Comparison of ENCODE assay signal across 1 cellular context in the genomic region with DNA sequence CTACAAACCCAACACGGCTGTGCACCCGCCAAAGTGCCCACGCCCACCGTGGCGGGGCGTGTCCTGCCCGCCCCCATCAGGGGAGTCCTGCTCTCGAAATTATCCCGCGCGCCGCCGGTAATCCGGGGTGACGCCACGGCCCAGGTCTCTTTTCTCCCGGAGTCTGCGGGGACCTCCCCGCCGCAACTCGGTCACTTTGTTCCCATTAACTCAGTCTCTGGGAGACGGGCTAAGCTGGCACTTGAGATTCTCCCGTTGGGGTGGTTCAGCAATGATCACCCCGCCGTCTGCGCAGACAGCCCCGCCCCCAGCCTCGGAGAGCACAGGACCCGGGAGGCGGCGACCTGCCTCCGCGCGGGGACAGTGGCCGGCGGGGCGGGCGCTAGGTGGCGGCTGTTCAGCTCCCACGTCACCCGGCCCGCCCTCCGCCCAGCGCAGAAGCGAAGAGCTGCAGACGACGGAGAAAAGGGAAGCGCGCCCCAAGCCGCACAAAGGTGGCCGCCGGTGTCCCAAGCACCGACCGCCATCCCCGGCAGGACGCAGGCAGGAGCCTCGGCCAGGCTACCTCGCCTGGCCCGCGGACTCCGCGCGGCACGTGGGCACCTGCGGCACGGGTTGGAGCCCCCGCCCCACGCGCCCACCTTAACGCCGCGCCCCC.
TF ChIP-seq lines count a peak whose summit lies in the region.

No MANE protein-coding gene starts in this region.

TF ChIP-seq in GM12878, 131 proteins besides CTCF, POLR2A, EP300 and RAD21 (continued from another document and continues in another):
- TF ChIP-seq, protein P1, sequence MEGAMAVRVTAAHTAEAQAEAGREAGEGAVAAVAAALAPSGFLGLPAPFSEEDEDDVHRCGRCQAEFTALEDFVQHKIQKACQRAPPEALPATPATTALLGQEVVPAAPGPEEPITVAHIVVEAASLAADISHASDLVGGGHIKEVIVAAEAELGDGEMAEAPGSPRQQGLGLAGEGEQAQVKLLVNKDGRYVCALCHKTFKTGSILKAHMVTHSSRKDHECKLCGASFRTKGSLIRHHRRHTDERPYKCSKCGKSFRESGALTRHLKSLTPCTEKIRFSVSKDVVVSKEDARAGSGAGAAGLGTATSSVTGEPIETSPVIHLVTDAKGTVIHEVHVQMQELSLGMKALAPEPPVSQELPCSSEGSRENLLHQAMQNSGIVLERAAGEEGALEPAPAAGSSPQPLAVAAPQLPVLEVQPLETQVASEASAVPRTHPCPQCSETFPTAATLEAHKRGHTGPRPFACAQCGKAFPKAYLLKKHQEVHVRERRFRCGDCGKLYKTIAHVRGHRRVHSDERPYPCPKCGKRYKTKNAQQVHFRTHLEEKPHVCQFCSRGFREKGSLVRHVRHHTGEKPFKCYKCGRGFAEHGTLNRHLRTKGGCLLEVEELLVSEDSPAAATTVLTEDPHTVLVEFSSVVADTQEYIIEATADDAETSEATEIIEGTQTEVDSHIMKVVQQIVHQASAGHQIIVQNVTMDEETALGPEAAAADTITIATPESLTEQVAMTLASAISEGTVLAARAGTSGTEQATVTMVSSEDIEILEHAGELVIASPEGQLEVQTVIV (IDR thresholded peaks at IDR 0.05; ENCODE audit: borderline replicate concordance, partially characterized antibody), result no peak
- TF ChIP-seq TAF1 (IDR thresholded peaks at IDR 0.05; ENCODE audit: borderline replicate concordance, low read depth, low read length) (peak; percentile 70; the same call in 1 of the 2 replicates), RBBP5 (conservative IDR thresholded peaks at IDR 0.05) (no peak), FOXM1 (IDR thresholded peaks at IDR 0.05; ENCODE audit: low read depth, low read length) (no peak), POLR2AphosphoS2 (IDR thresholded peaks at IDR 0.05; ENCODE audit: low read depth, low read length) (peak; percentile 57; the same call in 1 of the 2 replicates), RELA (IDR thresholded peaks at IDR 0.05; ENCODE audit: borderline replicate concordance, partially characterized antibody) (no peak), TCF3 (IDR thresholded peaks at IDR 0.05; ENCODE audit: borderline replicate concordance, insufficient read depth, low read depth, low read length) (0 out of 2 replicates have a peak, but pooled peaks have one; percentile 68), HDGF (IDR thresholded peaks at IDR 0.05) (peak; percentile 45; the same call in 1 of the 2 replicates), BACH1 (IDR thresholded peaks at IDR 0.05; ENCODE audit: borderline replicate concordance) (peak; percentile 69), MXI1 (IDR thresholded peaks at IDR 0.05; ENCODE audit: low read depth, low read length) (peak; percentile 9; the same call in 1 of the 2 replicates), ZZZ3 (IDR thresholded peaks at IDR 0.05; ENCODE audit: control insufficient read depth, insufficient read length, low read depth) (no peak), POU2F2 (IDR thresholded peaks at IDR 0.05; ENCODE audit: borderline replicate concordance, low read depth, low read length) (peak; percentile 48; the same call in 1 of the 3 replicates), ZNF274 (IDR thresholded peaks at IDR 0.05; ENCODE audit: insufficient read depth, insufficient read length) (no peak), GABPA (IDR thresholded peaks at IDR 0.05; ENCODE audit: low read depth) (no peak), MYB (IDR thresholded peaks at IDR 0.05; ENCODE audit: borderline replicate concordance, low read depth, low read length) (no peak), PML (IDR thresholded peaks at IDR 0.05; ENCODE audit: low read length) (peak; percentile 71; the same call in 1 of the 2 replicates), NRF1 (conservative IDR thresholded peaks at IDR 0.05; ENCODE audit: low read depth, low read length) (no peak), SP1 (IDR thresholded peaks at IDR 0.05; ENCODE audit: low read depth, low read length) (no peak), ZNF622 (IDR thresholded peaks at IDR 0.05) (no peak), KAT2A (conservative IDR thresholded peaks at IDR 0.05; ENCODE audit: control insufficient read depth, low read depth, low read length) (no peak), JUND (IDR thresholded peaks at IDR 0.05; ENCODE audit: low read depth, low read length) (no peak), NR2C2 (IDR thresholded peaks at IDR 0.05; ENCODE audit: borderline replicate concordance, control insufficient read depth, insufficient read length, low read depth) (no peak), DPF2 (IDR thresholded peaks at IDR 0.05) (peak; percentile 86; the same call in 1 of the 2 replicates), PAX8 (IDR thresholded peaks at IDR 0.05) (no peak), YY1 (IDR thresholded peaks at IDR 0.05; ENCODE audit: low read depth, low read length) (peak; percentile 91), BHLHE40 (IDR thresholded peaks at IDR 0.05; ENCODE audit: borderline replicate concordance in 1 of 2, low read depth in 2 of 2, low read length in 1 of 2) (peak; percentile 42 to 84; a peak in 3 of 4 replicates)
- TF ChIP-seq, protein P2, sequence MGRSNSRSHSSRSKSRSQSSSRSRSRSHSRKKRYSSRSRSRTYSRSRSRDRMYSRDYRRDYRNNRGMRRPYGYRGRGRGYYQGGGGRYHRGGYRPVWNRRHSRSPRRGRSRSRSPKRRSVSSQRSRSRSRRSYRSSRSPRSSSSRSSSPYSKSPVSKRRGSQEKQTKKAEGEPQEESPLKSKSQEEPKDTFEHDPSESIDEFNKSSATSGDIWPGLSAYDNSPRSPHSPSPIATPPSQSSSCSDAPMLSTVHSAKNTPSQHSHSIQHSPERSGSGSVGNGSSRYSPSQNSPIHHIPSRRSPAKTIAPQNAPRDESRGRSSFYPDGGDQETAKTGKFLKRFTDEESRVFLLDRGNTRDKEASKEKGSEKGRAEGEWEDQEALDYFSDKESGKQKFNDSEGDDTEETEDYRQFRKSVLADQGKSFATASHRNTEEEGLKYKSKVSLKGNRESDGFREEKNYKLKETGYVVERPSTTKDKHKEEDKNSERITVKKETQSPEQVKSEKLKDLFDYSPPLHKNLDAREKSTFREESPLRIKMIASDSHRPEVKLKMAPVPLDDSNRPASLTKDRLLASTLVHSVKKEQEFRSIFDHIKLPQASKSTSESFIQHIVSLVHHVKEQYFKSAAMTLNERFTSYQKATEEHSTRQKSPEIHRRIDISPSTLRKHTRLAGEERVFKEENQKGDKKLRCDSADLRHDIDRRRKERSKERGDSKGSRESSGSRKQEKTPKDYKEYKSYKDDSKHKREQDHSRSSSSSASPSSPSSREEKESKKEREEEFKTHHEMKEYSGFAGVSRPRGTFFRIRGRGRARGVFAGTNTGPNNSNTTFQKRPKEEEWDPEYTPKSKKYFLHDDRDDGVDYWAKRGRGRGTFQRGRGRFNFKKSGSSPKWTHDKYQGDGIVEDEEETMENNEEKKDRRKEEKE (IDR thresholded peaks at IDR 0.05), result no peak
- TF ChIP-seq, protein P3, sequence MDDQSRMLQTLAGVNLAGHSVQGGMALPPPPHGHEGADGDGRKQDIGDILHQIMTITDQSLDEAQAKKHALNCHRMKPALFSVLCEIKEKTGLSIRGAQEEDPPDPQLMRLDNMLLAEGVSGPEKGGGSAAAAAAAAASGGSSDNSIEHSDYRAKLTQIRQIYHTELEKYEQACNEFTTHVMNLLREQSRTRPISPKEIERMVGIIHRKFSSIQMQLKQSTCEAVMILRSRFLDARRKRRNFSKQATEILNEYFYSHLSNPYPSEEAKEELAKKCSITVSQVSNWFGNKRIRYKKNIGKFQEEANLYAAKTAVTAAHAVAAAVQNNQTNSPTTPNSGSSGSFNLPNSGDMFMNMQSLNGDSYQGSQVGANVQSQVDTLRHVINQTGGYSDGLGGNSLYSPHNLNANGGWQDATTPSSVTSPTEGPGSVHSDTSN (IDR thresholded peaks at IDR 0.05; ENCODE audit: insufficient replicate concordance, low read depth, low read length), result no peak
- TF ChIP-seq, protein P4, sequence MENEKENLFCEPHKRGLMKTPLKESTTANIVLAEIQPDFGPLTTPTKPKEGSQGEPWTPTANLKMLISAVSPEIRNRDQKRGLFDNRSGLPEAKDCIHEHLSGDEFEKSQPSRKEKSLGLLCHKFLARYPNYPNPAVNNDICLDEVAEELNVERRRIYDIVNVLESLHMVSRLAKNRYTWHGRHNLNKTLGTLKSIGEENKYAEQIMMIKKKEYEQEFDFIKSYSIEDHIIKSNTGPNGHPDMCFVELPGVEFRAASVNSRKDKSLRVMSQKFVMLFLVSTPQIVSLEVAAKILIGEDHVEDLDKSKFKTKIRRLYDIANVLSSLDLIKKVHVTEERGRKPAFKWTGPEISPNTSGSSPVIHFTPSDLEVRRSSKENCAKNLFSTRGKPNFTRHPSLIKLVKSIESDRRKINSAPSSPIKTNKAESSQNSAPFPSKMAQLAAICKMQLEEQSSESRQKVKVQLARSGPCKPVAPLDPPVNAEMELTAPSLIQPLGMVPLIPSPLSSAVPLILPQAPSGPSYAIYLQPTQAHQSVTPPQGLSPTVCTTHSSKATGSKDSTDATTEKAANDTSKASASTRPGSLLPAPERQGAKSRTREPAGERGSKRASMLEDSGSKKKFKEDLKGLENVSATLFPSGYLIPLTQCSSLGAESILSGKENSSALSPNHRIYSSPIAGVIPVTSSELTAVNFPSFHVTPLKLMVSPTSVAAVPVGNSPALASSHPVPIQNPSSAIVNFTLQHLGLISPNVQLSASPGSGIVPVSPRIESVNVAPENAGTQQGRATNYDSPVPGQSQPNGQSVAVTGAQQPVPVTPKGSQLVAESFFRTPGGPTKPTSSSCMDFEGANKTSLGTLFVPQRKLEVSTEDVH (IDR thresholded peaks at IDR 0.05; ENCODE audit: low read depth, partially characterized antibody), result no peak
- TF ChIP-seq, protein P5, sequence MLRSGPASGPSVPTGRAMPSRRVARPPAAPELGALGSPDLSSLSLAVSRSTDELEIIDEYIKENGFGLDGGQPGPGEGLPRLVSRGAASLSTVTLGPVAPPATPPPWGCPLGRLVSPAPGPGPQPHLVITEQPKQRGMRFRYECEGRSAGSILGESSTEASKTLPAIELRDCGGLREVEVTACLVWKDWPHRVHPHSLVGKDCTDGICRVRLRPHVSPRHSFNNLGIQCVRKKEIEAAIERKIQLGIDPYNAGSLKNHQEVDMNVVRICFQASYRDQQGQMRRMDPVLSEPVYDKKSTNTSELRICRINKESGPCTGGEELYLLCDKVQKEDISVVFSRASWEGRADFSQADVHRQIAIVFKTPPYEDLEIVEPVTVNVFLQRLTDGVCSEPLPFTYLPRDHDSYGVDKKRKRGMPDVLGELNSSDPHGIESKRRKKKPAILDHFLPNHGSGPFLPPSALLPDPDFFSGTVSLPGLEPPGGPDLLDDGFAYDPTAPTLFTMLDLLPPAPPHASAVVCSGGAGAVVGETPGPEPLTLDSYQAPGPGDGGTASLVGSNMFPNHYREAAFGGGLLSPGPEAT (IDR thresholded peaks at IDR 0.05; ENCODE audit: low read depth), result peak; percentile 56; the same call in 1 of the 2 replicates
- TF ChIP-seq, protein P6, sequence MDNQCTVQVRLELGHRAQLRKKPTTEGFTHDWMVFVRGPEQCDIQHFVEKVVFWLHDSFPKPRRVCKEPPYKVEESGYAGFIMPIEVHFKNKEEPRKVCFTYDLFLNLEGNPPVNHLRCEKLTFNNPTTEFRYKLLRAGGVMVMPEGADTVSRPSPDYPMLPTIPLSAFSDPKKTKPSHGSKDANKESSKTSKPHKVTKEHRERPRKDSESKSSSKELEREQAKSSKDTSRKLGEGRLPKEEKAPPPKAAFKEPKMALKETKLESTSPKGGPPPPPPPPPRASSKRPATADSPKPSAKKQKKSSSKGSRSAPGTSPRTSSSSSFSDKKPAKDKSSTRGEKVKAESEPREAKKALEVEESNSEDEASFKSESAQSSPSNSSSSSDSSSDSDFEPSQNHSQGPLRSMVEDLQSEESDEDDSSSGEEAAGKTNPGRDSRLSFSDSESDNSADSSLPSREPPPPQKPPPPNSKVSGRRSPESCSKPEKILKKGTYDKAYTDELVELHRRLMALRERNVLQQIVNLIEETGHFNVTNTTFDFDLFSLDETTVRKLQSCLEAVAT (IDR thresholded peaks at IDR 0.05), result no peak
- TF ChIP-seq, protein P7, sequence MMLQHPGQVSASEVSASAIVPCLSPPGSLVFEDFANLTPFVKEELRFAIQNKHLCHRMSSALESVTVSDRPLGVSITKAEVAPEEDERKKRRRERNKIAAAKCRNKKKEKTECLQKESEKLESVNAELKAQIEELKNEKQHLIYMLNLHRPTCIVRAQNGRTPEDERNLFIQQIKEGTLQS (IDR thresholded peaks at IDR 0.05; ENCODE audit: borderline replicate concordance, extremely low read depth, low read depth, low read length), result no peak
- TF ChIP-seq, protein P8, sequence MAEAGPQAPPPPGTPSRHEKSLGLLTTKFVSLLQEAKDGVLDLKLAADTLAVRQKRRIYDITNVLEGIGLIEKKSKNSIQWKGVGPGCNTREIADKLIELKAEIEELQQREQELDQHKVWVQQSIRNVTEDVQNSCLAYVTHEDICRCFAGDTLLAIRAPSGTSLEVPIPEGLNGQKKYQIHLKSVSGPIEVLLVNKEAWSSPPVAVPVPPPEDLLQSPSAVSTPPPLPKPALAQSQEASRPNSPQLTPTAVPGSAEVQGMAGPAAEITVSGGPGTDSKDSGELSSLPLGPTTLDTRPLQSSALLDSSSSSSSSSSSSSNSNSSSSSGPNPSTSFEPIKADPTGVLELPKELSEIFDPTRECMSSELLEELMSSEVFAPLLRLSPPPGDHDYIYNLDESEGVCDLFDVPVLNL (IDR thresholded peaks at IDR 0.05; ENCODE audit: low read depth, low read length), result no peak
- TF ChIP-seq, protein P9, sequence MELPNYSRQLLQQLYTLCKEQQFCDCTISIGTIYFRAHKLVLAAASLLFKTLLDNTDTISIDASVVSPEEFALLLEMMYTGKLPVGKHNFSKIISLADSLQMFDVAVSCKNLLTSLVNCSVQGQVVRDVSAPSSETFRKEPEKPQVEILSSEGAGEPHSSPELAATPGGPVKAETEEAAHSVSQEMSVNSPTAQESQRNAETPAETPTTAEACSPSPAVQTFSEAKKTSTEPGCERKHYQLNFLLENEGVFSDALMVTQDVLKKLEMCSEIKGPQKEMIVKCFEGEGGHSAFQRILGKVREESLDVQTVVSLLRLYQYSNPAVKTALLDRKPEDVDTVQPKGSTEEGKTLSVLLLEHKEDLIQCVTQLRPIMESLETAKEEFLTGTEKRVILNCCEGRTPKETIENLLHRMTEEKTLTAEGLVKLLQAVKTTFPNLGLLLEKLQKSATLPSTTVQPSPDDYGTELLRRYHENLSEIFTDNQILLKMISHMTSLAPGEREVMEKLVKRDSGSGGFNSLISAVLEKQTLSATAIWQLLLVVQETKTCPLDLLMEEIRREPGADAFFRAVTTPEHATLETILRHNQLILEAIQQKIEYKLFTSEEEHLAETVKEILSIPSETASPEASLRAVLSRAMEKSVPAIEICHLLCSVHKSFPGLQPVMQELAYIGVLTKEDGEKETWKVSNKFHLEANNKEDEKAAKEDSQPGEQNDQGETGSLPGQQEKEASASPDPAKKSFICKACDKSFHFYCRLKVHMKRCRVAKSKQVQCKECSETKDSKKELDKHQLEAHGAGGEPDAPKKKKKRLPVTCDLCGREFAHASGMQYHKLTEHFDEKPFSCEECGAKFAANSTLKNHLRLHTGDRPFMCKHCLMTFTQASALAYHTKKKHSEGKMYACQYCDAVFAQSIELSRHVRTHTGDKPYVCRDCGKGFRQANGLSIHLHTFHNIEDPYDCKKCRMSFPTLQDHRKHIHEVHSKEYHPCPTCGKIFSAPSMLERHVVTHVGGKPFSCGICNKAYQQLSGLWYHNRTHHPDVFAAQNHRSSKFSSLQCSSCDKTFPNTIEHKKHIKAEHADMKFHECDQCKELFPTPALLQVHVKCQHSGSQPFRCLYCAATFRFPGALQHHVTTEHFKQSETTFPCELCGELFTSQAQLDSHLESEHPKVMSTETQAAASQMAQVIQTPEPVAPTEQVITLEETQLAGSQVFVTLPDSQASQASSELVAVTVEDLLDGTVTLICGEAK (IDR thresholded peaks at IDR 0.05; ENCODE audit: borderline replicate concordance), result no peak
